ENCODE assay signal across 34 cellular contexts in the genomic region with DNA sequence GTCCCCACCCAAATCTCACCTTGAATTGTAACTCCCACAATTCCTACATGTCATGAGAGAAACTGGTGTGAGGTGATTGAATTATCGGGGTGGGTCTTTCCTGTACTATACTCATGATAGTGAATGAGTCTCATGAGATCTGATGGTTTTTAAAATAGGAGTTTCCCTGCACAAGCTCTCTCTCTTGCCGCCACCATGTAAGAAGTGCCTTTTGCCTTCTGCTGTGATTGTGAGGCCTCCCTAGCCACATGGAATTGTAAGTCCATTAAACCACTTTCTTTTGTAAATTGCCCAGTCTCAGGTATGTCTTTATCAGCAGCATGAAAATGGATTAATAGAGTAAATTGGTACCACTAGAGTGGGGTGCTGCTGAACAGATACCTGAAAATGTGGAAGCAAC.
"Had no signal": no experiment of that assay in that cellular context is flagged by ENCODE, and none has a peak within 500 bp of the region (broad histone marks: within the 10 kb centered on the region; RNA-seq: fewer than 3 reads in every experiment).

No MANE protein-coding gene starts in this region.

- H3K9me3 ChIP-seq: ascending aorta had no signal

- H3K9me3 Mint-ChIP-seq: activated B cell treated with CpG ODN at 0.5 μM for 24 hours; activated naive CD4-positive, alpha-beta T cell treated with anti-CD3 and anti-CD28 coated beads, Interleukin-2, amount 50 U/mL, for 24 hours had no signal

- H3K27me3 ChIP-seq: ascending aorta, cardiac muscle cell had no signal

- H3K27ac Mint-ChIP-seq: activated B cell treated with CpG ODN at 0.5 μM for 24 hours; activated CD4-positive, alpha-beta memory T cell treated with anti-CD3 and anti-CD28 coated beads, Interleukin-2, amount 10 ng/mL, durations not matched to agents 7 days and 5 days; activated CD4-positive, alpha-beta T cell treated with anti-CD3 and anti-CD28 coated beads for 36 hours; activated CD4-positive, alpha-beta T cell treated with anti-CD3 and anti-CD28 coated beads, Interleukin-2, amount 10 ng/mL, durations not matched to agents 7 days and 5 days; activated CD8-positive, alpha-beta memory T cell treated with anti-CD3 and anti-CD28 coated beads, Interleukin-2, amount 10 ng/mL, durations not matched to agents 7 days and 5 days; activated CD8-positive, alpha-beta T cell treated with anti-CD3 and anti-CD28 coated beads, Interleukin-2, amount 10 ng/mL, durations not matched to agents 7 days and 5 days; activated naive CD4-positive, alpha-beta T cell treated with anti-CD3 and anti-CD28 coated beads, Interleukin-2, amount 10 ng/mL, durations not matched to agents 7 days and 5 days; activated naive CD4-positive, alpha-beta T cell treated with anti-CD3 and anti-CD28 coated beads, Interleukin-2, amount 50 U/mL, for 24 hours; activated naive CD8-positive, alpha-beta T cell; activated naive CD8-positive, alpha-beta T cell treated with anti-CD3 and anti-CD28 coated beads, Interleukin-2, amount 10 ng/mL, durations not matched to agents 7 days and 5 days; activated naive CD8-positive, alpha-beta T cell treated with anti-CD3 and anti-CD28 coated beads, Interleukin-2, amount 50 U/mL, for 24 hours; activated T-cell treated with anti-CD3 and anti-CD28 coated beads, Interleukin-2, amount 50 U/mL, for 24 hours; activated T-helper 2 cell treated with anti-CD3 and anti-CD28 coated beads, Interferon-gamma antibody, Interleukin-2, Interleukin-4, amounts not matched to agents 10 μg/mL and 5 μg/mL and 100 μg/mL, durations not matched to agents 14 hours and 24 hours and 36 hours; brain; T-helper 1 cell treated with Interleukin-12 subunit alpha and Interleukin-12 subunit beta and Interleukin-4 antibody, amounts not matched to agents 30 μg/mL and 1 μg/mL, for 36 hours; T-helper 2 cell treated with Interferon-gamma antibody and Interleukin-4, amounts not matched to agents 5 μg/mL and 100 μg/mL, for 36 hours had no signal

- H3K4me3 Mint-ChIP-seq: activated B cell treated with CpG ODN at 0.5 μM for 24 hours; activated CD4-positive, alpha-beta memory T cell treated with anti-CD3 and anti-CD28 coated beads, Interleukin-2, amount 10 ng/mL, durations not matched to agents 7 days and 5 days; activated CD4-positive, alpha-beta T cell treated with anti-CD3 and anti-CD28 coated beads for 36 hours; activated CD4-positive, alpha-beta T cell treated with anti-CD3 and anti-CD28 coated beads, Interleukin-2, amount 10 ng/mL, durations not matched to agents 7 days and 5 days; activated CD8-positive, alpha-beta memory T cell treated with anti-CD3 and anti-CD28 coated beads, Interleukin-2, amount 10 ng/mL, durations not matched to agents 7 days and 5 days; activated CD8-positive, alpha-beta T cell treated with anti-CD3 and anti-CD28 coated beads, Interleukin-2, amount 10 ng/mL, durations not matched to agents 7 days and 5 days; activated naive CD4-positive, alpha-beta T cell treated with anti-CD3 and anti-CD28 coated beads, Interleukin-2, amount 10 ng/mL, durations not matched to agents 7 days and 5 days; activated naive CD4-positive, alpha-beta T cell treated with anti-CD3 and anti-CD28 coated beads, Interleukin-2, amount 50 U/mL, for 24 hours; activated naive CD8-positive, alpha-beta T cell; activated naive CD8-positive, alpha-beta T cell treated with anti-CD3 and anti-CD28 coated beads, Interleukin-2, amount 10 ng/mL, durations not matched to agents 7 days and 5 days; activated naive CD8-positive, alpha-beta T cell treated with anti-CD3 and anti-CD28 coated beads, Interleukin-2, amount 50 U/mL, for 24 hours; activated T-cell treated with anti-CD3 and anti-CD28 coated beads, Interleukin-2, amount 50 U/mL, for 24 hours; brain; central memory CD8-positive, alpha-beta T cell; T-helper 1 cell treated with Interleukin-12 subunit alpha and Interleukin-12 subunit beta and Interleukin-4 antibody, amounts not matched to agents 30 μg/mL and 1 μg/mL, for 36 hours; T-helper 2 cell treated with Interferon-gamma antibody and Interleukin-4, amounts not matched to agents 5 μg/mL and 100 μg/mL, for 36 hours had no signal

- H3K4me1 Mint-ChIP-seq: activated B cell treated with CpG ODN at 0.5 μM for 24 hours; activated CD4-positive, alpha-beta memory T cell treated with anti-CD3 and anti-CD28 coated beads, Interleukin-2, amount 10 ng/mL, durations not matched to agents 7 days and 5 days; activated CD4-positive, alpha-beta T cell treated with anti-CD3 and anti-CD28 coated beads for 36 hours; activated CD4-positive, alpha-beta T cell treated with anti-CD3 and anti-CD28 coated beads, Interleukin-2, amount 10 ng/mL, durations not matched to agents 7 days and 5 days; activated CD8-positive, alpha-beta memory T cell treated with anti-CD3 and anti-CD28 coated beads, Interleukin-2, amount 10 ng/mL, durations not matched to agents 7 days and 5 days; activated naive CD4-positive, alpha-beta T cell treated with anti-CD3 and anti-CD28 coated beads, Interleukin-2, amount 50 U/mL, for 24 hours; activated naive CD8-positive, alpha-beta T cell treated with anti-CD3 and anti-CD28 coated beads, Interleukin-2, amount 10 ng/mL, durations not matched to agents 7 days and 5 days; activated naive CD8-positive, alpha-beta T cell treated with anti-CD3 and anti-CD28 coated beads, Interleukin-2, amount 50 U/mL, for 24 hours; central memory CD8-positive, alpha-beta T cell had no signal

- ATAC-seq: activated CD4-positive, alpha-beta T cell treated with anti-CD3 and anti-CD28 coated beads for 36 hours; activated CD8-positive, alpha-beta memory T cell treated with anti-CD3 and anti-CD28 coated beads, Interleukin-2, amount 10 ng/mL, durations not matched to agents 7 days and 5 days; activated CD8-positive, alpha-beta T cell treated with anti-CD3 and anti-CD28 coated beads, Interleukin-2, amount 10 ng/mL, durations not matched to agents 7 days and 5 days; activated naive CD8-positive, alpha-beta T cell treated with anti-CD3 and anti-CD28 coated beads, Interleukin-2, amount 50 U/mL, for 24 hours had no signal

- H3K36me3 Mint-ChIP-seq: activated CD8-positive, alpha-beta memory T cell treated with anti-CD3 and anti-CD28 coated beads, Interleukin-2, amount 10 ng/mL, durations not matched to agents 7 days and 5 days; activated naive CD4-positive, alpha-beta T cell treated with anti-CD3 and anti-CD28 coated beads, Interleukin-2, amount 10 ng/mL, durations not matched to agents 7 days and 5 days; activated naive CD4-positive, alpha-beta T cell treated with anti-CD3 and anti-CD28 coated beads, Interleukin-2, amount 50 U/mL, for 24 hours; activated naive CD8-positive, alpha-beta T cell; activated naive CD8-positive, alpha-beta T cell treated with anti-CD3 and anti-CD28 coated beads, Interleukin-2, amount 10 ng/mL, durations not matched to agents 7 days and 5 days; brain had no signal

- H3K36me3 ChIP-seq: cardiac muscle cell had no signal

- H3K4me3 ChIP-seq: ascending aorta, cardiac muscle cell had no signal

- DNase-seq: activated B cell treated with CpG ODN at 0.5 μM for 24 hours; activated CD4-positive, alpha-beta memory T cell treated with anti-CD3 and anti-CD28 coated beads, Interleukin-2, amount 10 ng/mL, durations not matched to agents 7 days and 5 days; activated CD4-positive, alpha-beta T cell treated with anti-CD3 and anti-CD28 coated beads for 1 hour; activated CD4-positive, alpha-beta T cell treated with anti-CD3 and anti-CD28 coated beads for 36 hours; activated CD4-positive, alpha-beta T cell treated with anti-CD3 and anti-CD28 coated beads for 48 hours; activated CD4-positive, alpha-beta T cell treated with anti-CD3 and anti-CD28 coated beads, Interleukin-2, amount 10 ng/mL, durations not matched to agents 7 days and 5 days; activated CD4-positive, alpha-beta T cell treated with anti-CD3 and anti-CD28 coated beads, Interleukin-2, amount 50 U/mL, for 48 hours; activated CD8-positive, alpha-beta memory T cell treated with anti-CD3 and anti-CD28 coated beads for 24 hours; activated CD8-positive, alpha-beta memory T cell treated with anti-CD3 and anti-CD28 coated beads, Interleukin-2, amount 10 ng/mL, durations not matched to agents 7 days and 5 days; activated CD8-positive, alpha-beta memory T cell treated with anti-CD3 and anti-CD28 coated beads, Interleukin-2, amount 50 U/mL, for 48 hours; activated CD8-positive, alpha-beta T cell treated with anti-CD3 and anti-CD28 coated beads, Interleukin-2, amount 10 ng/mL, durations not matched to agents 7 days and 5 days; activated effector memory CD4-positive, alpha-beta T cell treated with Interleukin-2 at 50 U/mL for 16 hours; activated gamma-delta T cell; activated naive CD4-positive, alpha-beta T cell treated with anti-CD3 and anti-CD28 coated beads, Interleukin-2, amount 10 ng/mL, durations not matched to agents 7 days and 5 days; activated naive CD4-positive, alpha-beta T cell treated with Interleukin-2 at 50 U/mL for 16 hours; activated naive CD8-positive, alpha-beta T cell treated with anti-CD3 and anti-CD28 coated beads, Interleukin-2, amount 10 ng/mL, durations not matched to agents 7 days and 5 days; activated naive CD8-positive, alpha-beta T cell treated with anti-CD3 and anti-CD28 coated beads, Interleukin-2, amount 50 U/mL, for 24 hours; activated T-cell treated with anti-CD3 and anti-CD28 coated beads, Interleukin-2, amount 50 U/mL, for 24 hours; activated T-cell treated with anti-CD3 and anti-CD28 coated beads, Interleukin-2, amount 50 U/mL, for 48 hours; amygdala; anterior cingulate cortex; caudate nucleus; T-helper 2 cell; T-helper 9 cell had no signal

- H3K27ac ChIP-seq: ascending aorta, cardiac muscle cell, VCaP had no signal

- H3K27me3 Mint-ChIP-seq: activated CD4-positive, alpha-beta T cell treated with anti-CD3 and anti-CD28 coated beads for 36 hours; activated naive CD4-positive, alpha-beta T cell treated with anti-CD3 and anti-CD28 coated beads, Interleukin-2, amount 10 ng/mL, durations not matched to agents 7 days and 5 days; activated naive CD8-positive, alpha-beta T cell treated with anti-CD3 and anti-CD28 coated beads, Interleukin-2, amount 10 ng/mL, durations not matched to agents 7 days and 5 days; central memory CD8-positive, alpha-beta T cell had no signal
